1 cellular context compared by ENCODE assay signal in genomic region chr14:23057757-23058653, GRCh38.
TF ChIP-seq lines count a peak whose summit lies in the region.

No MANE protein-coding gene starts in this region.

TF ChIP-seq in HEK293, 187 proteins besides CTCF, POLR2A, EP300 and RAD21 (continued from another document and continues in another):
- TF ChIP-seq, protein P1, sequence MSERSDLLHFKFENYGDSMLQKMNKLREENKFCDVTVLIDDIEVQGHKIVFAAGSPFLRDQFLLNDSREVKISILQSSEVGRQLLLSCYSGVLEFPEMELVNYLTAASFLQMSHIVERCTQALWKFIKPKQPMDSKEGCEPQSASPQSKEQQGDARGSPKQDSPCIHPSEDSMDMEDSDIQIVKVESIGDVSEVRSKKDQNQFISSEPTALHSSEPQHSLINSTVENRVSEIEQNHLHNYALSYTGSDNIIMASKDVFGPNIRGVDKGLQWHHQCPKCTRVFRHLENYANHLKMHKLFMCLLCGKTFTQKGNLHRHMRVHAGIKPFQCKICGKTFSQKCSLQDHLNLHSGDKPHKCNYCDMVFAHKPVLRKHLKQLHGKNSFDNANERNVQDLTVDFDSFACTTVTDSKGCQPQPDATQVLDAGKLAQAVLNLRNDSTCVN (tag by site-specific recombination; optimal IDR thresholded peaks at IDR 0.05): peak; percentile 88
- TF ChIP-seq, protein P2, sequence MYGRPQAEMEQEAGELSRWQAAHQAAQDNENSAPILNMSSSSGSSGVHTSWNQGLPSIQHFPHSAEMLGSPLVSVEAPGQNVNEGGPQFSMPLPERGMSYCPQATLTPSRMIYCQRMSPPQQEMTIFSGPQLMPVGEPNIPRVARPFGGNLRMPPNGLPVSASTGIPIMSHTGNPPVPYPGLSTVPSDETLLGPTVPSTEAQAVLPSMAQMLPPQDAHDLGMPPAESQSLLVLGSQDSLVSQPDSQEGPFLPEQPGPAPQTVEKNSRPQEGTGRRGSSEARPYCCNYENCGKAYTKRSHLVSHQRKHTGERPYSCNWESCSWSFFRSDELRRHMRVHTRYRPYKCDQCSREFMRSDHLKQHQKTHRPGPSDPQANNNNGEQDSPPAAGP (tag by site-specific recombination; IDR thresholded peaks at IDR 0.05): peak; percentile 83
- TF ChIP-seq ZBTB7A (tag by site-specific recombination; IDR thresholded peaks at IDR 0.05; ENCODE audit: low read depth): peak; percentile 83; the same call in 1 of the 2 replicates
- TF ChIP-seq, protein P3, sequence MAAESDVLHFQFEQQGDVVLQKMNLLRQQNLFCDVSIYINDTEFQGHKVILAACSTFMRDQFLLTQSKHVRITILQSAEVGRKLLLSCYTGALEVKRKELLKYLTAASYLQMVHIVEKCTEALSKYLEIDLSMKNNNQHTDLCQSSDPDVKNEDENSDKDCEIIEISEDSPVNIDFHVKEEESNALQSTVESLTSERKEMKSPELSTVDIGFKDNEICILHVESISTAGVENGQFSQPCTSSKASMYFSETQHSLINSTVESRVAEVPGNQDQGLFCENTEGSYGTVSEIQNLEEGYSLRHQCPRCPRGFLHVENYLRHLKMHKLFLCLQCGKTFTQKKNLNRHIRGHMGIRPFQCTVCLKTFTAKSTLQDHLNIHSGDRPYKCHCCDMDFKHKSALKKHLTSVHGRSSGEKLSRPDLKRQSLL (tag by site-specific recombination; IDR thresholded peaks at IDR 0.05): no peak
- TF ChIP-seq KLF1 (tag by site-specific recombination; IDR thresholded peaks at IDR 0.05): 0 out of 2 replicates have a peak, but pooled peaks have one; percentile 19
- no peak for TF ChIP-seq ZNF830 (tag by site-specific recombination; IDR thresholded peaks at IDR 0.05; ENCODE audit: low read depth)
- peak; percentile 57 for TF ChIP-seq ZNF501 (tag by site-specific recombination; IDR thresholded peaks at IDR 0.05)
- peak; percentile 94 for TF ChIP-seq ZBTB20 (tag by site-specific recombination; IDR thresholded peaks at IDR 0.05)
- peak; percentile 66 for TF ChIP-seq ZNF341 (tag by site-specific recombination; IDR thresholded peaks at IDR 0.05; ENCODE audit: low read depth)
- no peak for TF ChIP-seq ZNF555 (tag by site-specific recombination; conservative IDR thresholded peaks at IDR 0.05)
- TF ChIP-seq ZNF280D (tag by site-specific recombination; IDR thresholded peaks at IDR 0.05): no peak
- 0 out of 2 replicates have a peak, but pooled peaks have one; percentile 32 for TF ChIP-seq GFI1B (tag by site-specific recombination; IDR thresholded peaks at IDR 0.05)
- TF ChIP-seq ZBTB10 (tag by site-specific recombination; IDR thresholded peaks at IDR 0.05): peak; percentile 65
- no peak for TF ChIP-seq ZNF112 (tag by site-specific recombination; IDR thresholded peaks at IDR 0.05)
- TF ChIP-seq ZNF558 (tag by site-specific recombination; IDR thresholded peaks at IDR 0.05): no peak
- no peak for TF ChIP-seq ZNF530 (tag by site-specific recombination; IDR thresholded peaks at IDR 0.05; ENCODE audit: low read depth)
- TF ChIP-seq, protein P4, sequence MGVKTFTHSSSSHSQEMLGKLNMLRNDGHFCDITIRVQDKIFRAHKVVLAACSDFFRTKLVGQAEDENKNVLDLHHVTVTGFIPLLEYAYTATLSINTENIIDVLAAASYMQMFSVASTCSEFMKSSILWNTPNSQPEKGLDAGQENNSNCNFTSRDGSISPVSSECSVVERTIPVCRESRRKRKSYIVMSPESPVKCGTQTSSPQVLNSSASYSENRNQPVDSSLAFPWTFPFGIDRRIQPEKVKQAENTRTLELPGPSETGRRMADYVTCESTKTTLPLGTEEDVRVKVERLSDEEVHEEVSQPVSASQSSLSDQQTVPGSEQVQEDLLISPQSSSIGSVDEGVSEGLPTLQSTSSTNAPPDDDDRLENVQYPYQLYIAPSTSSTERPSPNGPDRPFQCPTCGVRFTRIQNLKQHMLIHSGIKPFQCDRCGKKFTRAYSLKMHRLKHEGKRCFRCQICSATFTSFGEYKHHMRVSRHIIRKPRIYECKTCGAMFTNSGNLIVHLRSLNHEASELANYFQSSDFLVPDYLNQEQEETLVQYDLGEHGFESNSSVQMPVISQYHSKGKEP (tag by site-specific recombination; IDR thresholded peaks at IDR 0.05): no peak
- TF ChIP-seq ZNF184 (tag by site-specific recombination; IDR thresholded peaks at IDR 0.05): no peak; the same call in 1 of the 2 replicates
- no peak for TF ChIP-seq ZBTB49 (tag by site-specific recombination; IDR thresholded peaks at IDR 0.05; ENCODE audit: low read depth)
- no peak for TF ChIP-seq ATF2 (tag by site-specific recombination; IDR thresholded peaks at IDR 0.05; ENCODE audit: low read depth)
- TF ChIP-seq ZNF223 (tag by site-specific recombination; IDR thresholded peaks at IDR 0.05): no peak
- TF ChIP-seq ZNF433 (tag by site-specific recombination; IDR thresholded peaks at IDR 0.05; ENCODE audit: low read depth): no peak
- TF ChIP-seq SETDB1 (IDR thresholded peaks at IDR 0.05; ENCODE audit: insufficient read length, low read length): no peak
- TF ChIP-seq BCL11A (tag by site-specific recombination; IDR thresholded peaks at IDR 0.05; ENCODE audit: low read depth): no peak
- TF ChIP-seq ZNF629 (tag by site-specific recombination; IDR thresholded peaks at IDR 0.05): peak; percentile 78
- TF ChIP-seq ZNF48 (tag by site-specific recombination; IDR thresholded peaks at IDR 0.05): no peak
- TF ChIP-seq, protein P5, sequence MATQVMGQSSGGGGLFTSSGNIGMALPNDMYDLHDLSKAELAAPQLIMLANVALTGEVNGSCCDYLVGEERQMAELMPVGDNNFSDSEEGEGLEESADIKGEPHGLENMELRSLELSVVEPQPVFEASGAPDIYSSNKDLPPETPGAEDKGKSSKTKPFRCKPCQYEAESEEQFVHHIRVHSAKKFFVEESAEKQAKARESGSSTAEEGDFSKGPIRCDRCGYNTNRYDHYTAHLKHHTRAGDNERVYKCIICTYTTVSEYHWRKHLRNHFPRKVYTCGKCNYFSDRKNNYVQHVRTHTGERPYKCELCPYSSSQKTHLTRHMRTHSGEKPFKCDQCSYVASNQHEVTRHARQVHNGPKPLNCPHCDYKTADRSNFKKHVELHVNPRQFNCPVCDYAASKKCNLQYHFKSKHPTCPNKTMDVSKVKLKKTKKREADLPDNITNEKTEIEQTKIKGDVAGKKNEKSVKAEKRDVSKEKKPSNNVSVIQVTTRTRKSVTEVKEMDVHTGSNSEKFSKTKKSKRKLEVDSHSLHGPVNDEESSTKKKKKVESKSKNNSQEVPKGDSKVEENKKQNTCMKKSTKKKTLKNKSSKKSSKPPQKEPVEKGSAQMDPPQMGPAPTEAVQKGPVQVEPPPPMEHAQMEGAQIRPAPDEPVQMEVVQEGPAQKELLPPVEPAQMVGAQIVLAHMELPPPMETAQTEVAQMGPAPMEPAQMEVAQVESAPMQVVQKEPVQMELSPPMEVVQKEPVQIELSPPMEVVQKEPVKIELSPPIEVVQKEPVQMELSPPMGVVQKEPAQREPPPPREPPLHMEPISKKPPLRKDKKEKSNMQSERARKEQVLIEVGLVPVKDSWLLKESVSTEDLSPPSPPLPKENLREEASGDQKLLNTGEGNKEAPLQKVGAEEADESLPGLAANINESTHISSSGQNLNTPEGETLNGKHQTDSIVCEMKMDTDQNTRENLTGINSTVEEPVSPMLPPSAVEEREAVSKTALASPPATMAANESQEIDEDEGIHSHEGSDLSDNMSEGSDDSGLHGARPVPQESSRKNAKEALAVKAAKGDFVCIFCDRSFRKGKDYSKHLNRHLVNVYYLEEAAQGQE (tag by site-specific recombination; IDR thresholded peaks at IDR 0.05): no peak; the same call in 1 of the 2 replicates
- TF ChIP-seq ZNF138 (tag by site-specific recombination; IDR thresholded peaks at IDR 0.05; ENCODE audit: borderline replicate concordance): no peak
- TF ChIP-seq, protein P6, sequence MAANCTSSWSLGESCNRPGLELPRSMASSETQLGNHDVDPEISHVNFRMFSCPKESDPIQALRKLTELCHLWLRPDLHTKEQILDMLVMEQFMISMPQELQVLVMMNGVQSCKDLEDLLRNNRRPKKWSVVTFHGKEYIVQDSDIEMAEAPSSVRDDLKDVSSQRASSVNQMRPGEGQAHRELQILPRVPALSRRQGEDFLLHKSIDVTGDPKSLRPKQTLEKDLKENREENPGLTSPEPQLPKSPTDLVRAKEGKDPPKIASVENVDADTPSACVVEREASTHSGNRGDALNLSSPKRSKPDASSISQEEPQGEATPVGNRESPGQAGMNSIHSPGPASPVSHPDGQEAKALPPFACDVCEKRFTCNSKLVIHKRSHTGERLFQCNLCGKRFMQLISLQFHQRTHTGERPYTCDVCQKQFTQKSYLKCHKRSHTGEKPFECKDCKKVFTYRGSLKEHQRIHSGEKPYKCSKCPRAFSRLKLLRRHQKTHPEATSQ (tag by site-specific recombination; IDR thresholded peaks at IDR 0.05): peak; percentile 60; the same call in 1 of the 2 replicates
- TF ChIP-seq, protein P7, sequence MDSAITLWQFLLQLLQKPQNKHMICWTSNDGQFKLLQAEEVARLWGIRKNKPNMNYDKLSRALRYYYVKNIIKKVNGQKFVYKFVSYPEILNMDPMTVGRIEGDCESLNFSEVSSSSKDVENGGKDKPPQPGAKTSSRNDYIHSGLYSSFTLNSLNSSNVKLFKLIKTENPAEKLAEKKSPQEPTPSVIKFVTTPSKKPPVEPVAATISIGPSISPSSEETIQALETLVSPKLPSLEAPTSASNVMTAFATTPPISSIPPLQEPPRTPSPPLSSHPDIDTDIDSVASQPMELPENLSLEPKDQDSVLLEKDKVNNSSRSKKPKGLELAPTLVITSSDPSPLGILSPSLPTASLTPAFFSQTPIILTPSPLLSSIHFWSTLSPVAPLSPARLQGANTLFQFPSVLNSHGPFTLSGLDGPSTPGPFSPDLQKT (IDR thresholded peaks at IDR 0.05; ENCODE audit: borderline replicate concordance, low read depth, low read length): no peak
- TF ChIP-seq ZNF292 (tag by site-specific recombination; IDR thresholded peaks at IDR 0.05; ENCODE audit: borderline replicate concordance, low read depth): no peak
- TF ChIP-seq ZNF596 (tag by site-specific recombination; IDR thresholded peaks at IDR 0.05): 0 out of 2 replicates have a peak, but pooled peaks have one; percentile 16
- TF ChIP-seq ZNF350 (tag by site-specific recombination; IDR thresholded peaks at IDR 0.05): no peak
- TF ChIP-seq ZNF391 (tag by site-specific recombination; IDR thresholded peaks at IDR 0.05; ENCODE audit: borderline replicate concordance, low read depth): 0 out of 2 replicates have a peak, but pooled peaks have one; percentile 68
- TF ChIP-seq ZNF2 (tag by site-specific recombination; IDR thresholded peaks at IDR 0.05): peak; percentile 96
- no peak for TF ChIP-seq ZNF768 (tag by site-specific recombination; IDR thresholded peaks at IDR 0.05)
